Comparison of ENCODE assay signal across 16 cellular contexts in genomic region chr15:40065166-40065565, GRCh38. TPM values are rescaled to one million over a fixed set of nuclear protein-coding genes. Genes with fewer than 3 reads are reported as not detected.
DNase-seq lines count a peak whose midpoint lies in the region; ATAC-seq and TF ChIP-seq lines count a peak whose summit lies in the region.
"Had no signal": no experiment of that assay in that cellular context is flagged by ENCODE, and none has a peak within 500 bp of the region (broad histone marks: within the 10 kb centered on the region; RNA-seq: fewer than 3 reads in every experiment).

No MANE protein-coding gene starts in this region.

- H3K36me3 ChIP-seq in SJSA1, result no peaks in the 10 kb centered on the region

- peaks cover 80% of the 10 kb centered on the region for H3K4me1 ChIP-seq in SJSA1 (replicated peaks)

- peak overlapping the region; percentile 96 for H3K27ac ChIP-seq in SJSA1
- H3K27ac ChIP-seq: HL-60 had no signal

- TF ChIP-seq CTCF in nephron (IDR thresholded peaks at IDR 0.05; ENCODE audit: unreplicated experiment in 3 of 3), result no peak

- DNase-seq in T-helper 1 cell (no peak), NCI-H146 (lab: John Stamatoyannopoulos, UW) (peak; percentile 86), SJSA1 (ENCODE audit: low read depth in 1 of 2, low spot score in 2 of 2) (no peak), GM03348 (ENCODE audit: low spot score) (no peak)
- no peak for DNase-seq in stimulated activated CD8-positive, alpha-beta memory T cell treated with anti-CD3 and anti-CD28 coated beads, Interleukin-4, amount 100 ng/mL, for 48 hours
- DNase-seq: activated T-cell treated with anti-CD3 and anti-CD28 coated beads for 4 hours, Karpas-422, NCI-H1694 treated with DMSO at 0.1 percent for 48 hours, nucleus accumbens had no signal

- H3K4me1 Mint-ChIP-seq in T-helper 1 cell treated with Interleukin-12 subunit alpha and Interleukin-12 subunit beta and Interleukin-4 antibody, amounts not matched to agents 30 μg/mL and 1 μg/mL, for 36 hours (ENCODE audit: low read depth), result peaks cover 16% of the 10 kb centered on the region
- H3K4me1 Mint-ChIP-seq in nephron, result peaks cover 51% of the 10 kb centered on the region

- no peak overlapping the region for H3K4me3 ChIP-seq in SJSA1
- H3K4me3 ChIP-seq: skin epidermis had no signal

- peaks cover 11% of the 10 kb centered on the region for H3K36me3 Mint-ChIP-seq in T-helper 1 cell treated with Interleukin-12 subunit alpha and Interleukin-12 subunit beta and Interleukin-4 antibody, amounts not matched to agents 30 μg/mL and 1 μg/mL, for 36 hours (ENCODE audit: low read depth)
- no peaks in the 10 kb centered on the region for H3K36me3 Mint-ChIP-seq in nephron (ENCODE audit: low read depth)

- ATAC-seq in GM21529 (IDR thresholded peaks at IDR 0.05; ENCODE audit: unreplicated experiment), result no peak
- ATAC-seq: HCT116, SK-N-SH treated with all-trans-retinoic acid at 6 μM for 48 hours had no signal

- no peaks in the 10 kb centered on the region for H3K27me3 Mint-ChIP-seq in T-helper 1 cell treated with Interleukin-12 subunit alpha and Interleukin-12 subunit beta and Interleukin-4 antibody, amounts not matched to agents 30 μg/mL and 1 μg/mL, for 36 hours (ENCODE audit: low read depth)
- H3K27me3 Mint-ChIP-seq in nephron (ENCODE audit: low read depth), result no peaks in the 10 kb centered on the region

- H3K9me3 Mint-ChIP-seq in T-helper 1 cell treated with Interleukin-12 subunit alpha and Interleukin-12 subunit beta and Interleukin-4 antibody, amounts not matched to agents 30 μg/mL and 1 μg/mL, for 36 hours, result no peaks in the 10 kb centered on the region
- no peaks in the 10 kb centered on the region for H3K9me3 Mint-ChIP-seq in nephron

- no peak overlapping the region for H3K4me3 Mint-ChIP-seq in T-helper 1 cell treated with Interleukin-12 subunit alpha and Interleukin-12 subunit beta and Interleukin-4 antibody, amounts not matched to agents 30 μg/mL and 1 μg/mL, for 36 hours
- H3K4me3 Mint-ChIP-seq in nephron, result no peak overlapping the region

- no peaks in the 10 kb centered on the region for H3K27me3 ChIP-seq in SJSA1 (replicated peaks)

- H3K27ac Mint-ChIP-seq in T-helper 1 cell treated with Interleukin-12 subunit alpha and Interleukin-12 subunit beta and Interleukin-4 antibody, amounts not matched to agents 30 μg/mL and 1 μg/mL, for 36 hours, result peak overlapping the region; percentile 21
- peak overlapping the region in 2 of 3 experiments; percentile 46 to 51 for H3K27ac Mint-ChIP-seq in nephron

- no peaks in the 10 kb centered on the region for H3K9me3 ChIP-seq in SJSA1 (replicated peaks)

RNA-seq across cellular contexts. Expression of gene SRP14, which starts 26.2 kb away (rescaled TPM):
- total RNA-seq in SJSA1 (2014; rRNA removed; shearing (Covaris generic)), result 355 and 405 TPM in 2 replicates

RNA-seq across cellular contexts. Expression of gene BMF, which starts 43.5 kb away (rescaled TPM):
- total RNA-seq in SJSA1 (2014; rRNA removed; shearing (Covaris generic)), result 3.2 and 6.2 TPM in 2 replicates
